In genomic region chr22:30667092-30667485, GRCh38 we compare ENCODE assay signal across 8 cellular contexts. TPM values are rescaled to one million over a fixed set of nuclear protein-coding genes. Genes with fewer than 3 reads are reported as not detected.
DNase-seq lines count a peak whose midpoint lies in the region; ATAC-seq, FAIRE-seq and TF ChIP-seq lines count a peak whose summit lies in the region.

No MANE protein-coding gene starts in this region.

- intact Hi-C loops in OCI-LY7 (cut with micrococcal nuclease; ENCODE audit: unreplicated experiment) (no loop called here), posterior cingulate gyrus (cut with DNase I) (no loop called here)

- H4K20me1 ChIP-seq in OCI-LY7 (ENCODE audit: insufficient read depth, low read length), result no peaks in the 10 kb centered on the region

- POLR2A ChIA-PET in OCI-LY7 (lab: Charles Lee), result no interaction called here

- peak overlapping the region; percentile 94 for H3K4me2 ChIP-seq in OCI-LY7 (ENCODE audit: low read length)

- CTCF ChIA-PET in OCI-LY7 (lab: Charles Lee; ENCODE audit: unreplicated experiment), result interaction anchor here (0.7 kb wide), 1 partner anchor 32 kb away, joined by 3 read pairs; no protein-coding TSS in a partner anchor

- H2AFZ ChIP-seq in OCI-LY7 (ENCODE audit: low read length), result peak overlapping the region; percentile 87

- no peaks in the 10 kb centered on the region for H3K79me2 ChIP-seq in OCI-LY7 (ENCODE audit: insufficient read depth, low read depth, low read length)

- DNase-seq in GM19239 (ENCODE audit: insufficient read length, low spot score) (no peak), OCI-LY7 (ENCODE audit: low spot score) (peak; percentile 15), neural crest cell (ENCODE audit: low read depth, low spot score) (no peak), posterior cingulate gyrus (no peak), middle frontal gyrus (ENCODE audit: extremely low spot score, low spot score) (no peak), T1000 (lab: John Stamatoyannopoulos, UW) (no peak)

- peak overlapping the region; percentile 96 for H3K4me3 Mint-ChIP-seq in neural crest cell

- ATAC-seq in GM18858 (IDR thresholded peaks at IDR 0.05; ENCODE audit: unreplicated experiment), result no peak

- H3K27me3 Mint-ChIP-seq in neural crest cell (ENCODE audit: low read depth), result peaks cover 28% of the 10 kb centered on the region

- H3K9me3 ChIP-seq in OCI-LY7 (ENCODE audit: low read length) (no peaks in the 10 kb centered on the region), ectodermal cell (ENCODE audit: control insufficient read depth, low read length) (no peaks in the 10 kb centered on the region)

- H3K27ac ChIP-seq in OCI-LY7 (ENCODE audit: low read depth, low read length, poor library complexity, severe bottlenecking), result no peak overlapping the region
- no peak overlapping the region for H3K27ac ChIP-seq in ectodermal cell (ENCODE audit: insufficient read depth, low read depth, low read length, poor library complexity, severe bottlenecking)

- no peaks in the 10 kb centered on the region for H3K9me3 Mint-ChIP-seq in neural crest cell

- no TSS peak for BruUV-seq in OCI-LY7 (replicated peaks; lab: Mats Ljungman, UMichigan)

- H3K27ac Mint-ChIP-seq in neural crest cell (ENCODE audit: unreplicated experiment), result no peak overlapping the region

- peaks cover 19% of the 10 kb centered on the region for H3K27me3 ChIP-seq in ectodermal cell (ENCODE audit: control insufficient read depth, insufficient read depth, low read length, poor library complexity, severe bottlenecking)

- WGBS in ectodermal cell, 2 experiments, result 26 to 28% methylated on average over 17 of the region's 17 CpGs

- no peaks in the 10 kb centered on the region for H3K36me3 Mint-ChIP-seq in neural crest cell (ENCODE audit: low read depth)

- peak; percentile 18 for FAIRE-seq in GM19239 (lab: Jason Lieb, UNC)

- H3K4me3 ChIP-seq in OCI-LY7 (ENCODE audit: low read depth, low read length, poor library complexity, severe bottlenecking), result peak overlapping the region; percentile 86
- peak overlapping the region; percentile 57 for H3K4me3 ChIP-seq in ectodermal cell (ENCODE audit: insufficient read depth, low read depth, low read length)

- no peaks in the 10 kb centered on the region for H3K9me2 ChIP-seq in OCI-LY7 (ENCODE audit: insufficient read depth, low read length)

- H3K4me1 ChIP-seq in OCI-LY7 (ENCODE audit: insufficient read depth, low read length, poor library complexity, severe bottlenecking) (peaks cover 8% of the 10 kb centered on the region), ectodermal cell (ENCODE audit: control insufficient read depth, insufficient read depth, low read length) (peaks cover 6% of the 10 kb centered on the region)

- peaks cover 19% of the 10 kb centered on the region for H3K4me1 Mint-ChIP-seq in neural crest cell

- H3K36me3 ChIP-seq in OCI-LY7 (ENCODE audit: insufficient read depth, low read length) (no peaks in the 10 kb centered on the region), ectodermal cell (ENCODE audit: control insufficient read depth, insufficient read depth, low read length) (no peaks in the 10 kb centered on the region)

- TF ChIP-seq CTCF in OCI-LY7 (conservative IDR thresholded peaks at IDR 0.05; ENCODE audit: low read length) (no peak), neural crest cell (conservative IDR thresholded peaks at IDR 0.05) (no peak)

RNA-seq across cellular contexts. Expression of gene DUSP18, which starts 0.6 kb away (rescaled TPM):
- 2.2 and 5.0 TPM in 2 replicates for total RNA-seq in OCI-LY7 (2014; rRNA removed; shearing (Covaris generic))
- total RNA-seq in OCI-LY7 (2022) (6.4 and 7.5 TPM in 2 replicates), neural crest cell (7.8 and 8.1 TPM in 2 replicates)
- 6.8 TPM for polyA plus RNA-seq in ectodermal cell (2013, experiment 1 of 4)
- 5.8 TPM for polyA plus RNA-seq in ectodermal cell (2013, experiment 2 of 4)
- polyA plus RNA-seq in ectodermal cell (2013, experiment 3 of 4), result 5.5 TPM
- polyA plus RNA-seq in ectodermal cell (2013, experiment 4 of 4), result 5.4 TPM

RNA-seq across cellular contexts. Expression of gene OSBP2, which starts 27.6 kb away (rescaled TPM):
- 0.05 and 0.19 TPM in 2 replicates for total RNA-seq in OCI-LY7 (2014; rRNA removed; shearing (Covaris generic))
- total RNA-seq in OCI-LY7 (2022), result 0.34 and 0.85 TPM in 2 replicates
- polyA plus RNA-seq in ectodermal cell (2013, experiment 1 of 4), result 4.1 TPM
- 5.8 TPM for polyA plus RNA-seq in ectodermal cell (2013, experiment 2 of 4)
- polyA plus RNA-seq in ectodermal cell (2013, experiment 3 of 4), result 2.6 TPM
- polyA plus RNA-seq in ectodermal cell (2013, experiment 4 of 4), result 3.9 TPM
- total RNA-seq in neural crest cell, result 2.8 TPM in 2 replicates

RNA-seq across cellular contexts. Expression of gene SLC35E4, which starts 31.5 kb away (rescaled TPM):
- 3.0 and 4.0 TPM in 2 replicates for total RNA-seq in OCI-LY7 (2014; rRNA removed; shearing (Covaris generic))
- total RNA-seq in OCI-LY7 (2022) (2.3 and 3.0 TPM in 2 replicates), neural crest cell (4.4 and 4.5 TPM in 2 replicates)
- 2.8 TPM for polyA plus RNA-seq in ectodermal cell (2013, experiment 1 of 4)
- polyA plus RNA-seq in ectodermal cell (2013, experiment 2 of 4), result 2.3 TPM
- 2.4 TPM for polyA plus RNA-seq in ectodermal cell (2013, experiment 3 of 4)
- polyA plus RNA-seq in ectodermal cell (2013, experiment 4 of 4), result 2.7 TPM
